In the genomic region with DNA sequence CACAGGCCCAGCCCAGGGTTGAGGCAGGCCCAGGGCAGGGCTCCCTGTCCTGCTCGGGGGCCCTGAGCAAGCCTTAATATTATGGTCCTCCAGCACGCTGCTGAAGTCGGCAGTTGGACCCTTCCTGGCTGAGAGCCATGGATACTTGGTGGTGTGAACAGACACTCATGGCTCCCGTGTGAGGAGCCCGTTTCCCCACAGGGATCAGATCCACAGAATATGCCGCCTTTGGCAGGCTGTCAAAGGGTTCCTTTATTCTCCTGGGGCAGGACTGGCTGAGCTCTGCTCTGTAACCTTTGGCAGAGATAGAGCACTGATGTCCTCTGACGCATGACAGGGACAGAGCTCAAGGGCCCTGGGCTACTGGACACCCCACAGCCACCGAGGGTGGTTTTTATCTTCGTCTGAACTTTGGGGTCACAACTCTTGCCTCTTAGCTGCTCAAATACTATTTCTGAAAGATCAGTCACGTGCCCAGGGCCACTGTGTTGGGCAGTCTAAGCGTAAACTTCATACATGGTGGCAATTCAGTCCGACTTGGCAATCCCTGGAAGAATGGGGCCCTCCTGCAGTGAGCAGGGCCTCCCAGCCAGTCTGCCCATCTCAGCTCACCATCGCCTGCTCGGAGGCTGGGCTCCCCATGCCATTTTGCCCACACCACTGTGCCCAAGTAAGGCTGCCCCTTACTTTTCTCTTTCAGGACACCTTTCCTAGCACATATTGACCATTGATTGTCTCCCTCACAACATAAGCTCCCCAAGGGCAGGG, we compare ENCODE assay signal across 1 cellular context.
A peak's percentile ranks its signal among the peaks of the same experiment; 100 is the strongest.
TF ChIP-seq lines count a peak whose summit lies in the region.

No MANE protein-coding gene starts in this region.

TF ChIP-seq in HepG2, 621 proteins besides CTCF, POLR2A, EP300 and RAD21 (continued from another document and continues in another):
- TF ChIP-seq ATF2 (CRISPR knock-in tag; IDR thresholded peaks at IDR 0.05) (peak; percentile 57; the same call in 1 of the 2 replicates), HMGA1 (CRISPR knock-in tag; conservative IDR thresholded peaks at IDR 0.05) (no peak), ZNF615 (CRISPR knock-in tag; IDR thresholded peaks at IDR 0.05; ENCODE audit: borderline replicate concordance) (0 out of 2 replicates have a peak, but pooled peaks have one; percentile 30), ISL2 (CRISPR knock-in tag; IDR thresholded peaks at IDR 0.05) (peak; percentile 61; the same call in 1 of the 2 replicates), MED8 (CRISPR knock-in tag; IDR thresholded peaks at IDR 0.05; ENCODE audit: insufficient replicate concordance) (no peak), ZMYM2 (CRISPR knock-in tag; IDR thresholded peaks at IDR 0.05) (no peak), ZNF276 (CRISPR knock-in tag; IDR thresholded peaks at IDR 0.05; ENCODE audit: low read depth) (0 out of 2 replicates have a peak, but pooled peaks have one; percentile 23), ADNP (CRISPR knock-in tag; IDR thresholded peaks at IDR 0.05) (no peak), ZBTB7B (CRISPR knock-in tag; IDR thresholded peaks at IDR 0.05) (peak; percentile 67; the same call in 1 of the 2 replicates), NFYC (CRISPR knock-in tag; IDR thresholded peaks at IDR 0.05) (no peak), NFRKB (IDR thresholded peaks at IDR 0.05) (no peak), KAT8 (CRISPR knock-in tag; IDR thresholded peaks at IDR 0.05) (peak; percentile 58), ONECUT2 (CRISPR knock-in tag; IDR thresholded peaks at IDR 0.05) (no peak), ZNF543 (CRISPR knock-in tag; IDR thresholded peaks at IDR 0.05) (no peak), BRF2 (CRISPR knock-in tag; IDR thresholded peaks at IDR 0.05) (0 out of 2 replicates have a peak, but pooled peaks have one; percentile 19), DDIT3 (CRISPR knock-in tag; IDR thresholded peaks at IDR 0.05) (no peak), ZNF280D (CRISPR knock-in tag; IDR thresholded peaks at IDR 0.05) (no peak), RFXANK (CRISPR knock-in tag; IDR thresholded peaks at IDR 0.05) (no peak), ZKSCAN8 (CRISPR knock-in tag; IDR thresholded peaks at IDR 0.05; ENCODE audit: borderline replicate concordance) (no peak), ZNF503 (CRISPR knock-in tag; IDR thresholded peaks at IDR 0.05) (peak; percentile 16; the same call in 1 of the 2 replicates), MEIS1 (CRISPR knock-in tag; IDR thresholded peaks at IDR 0.05; ENCODE audit: borderline replicate concordance) (peak; percentile 83; the same call in 1 of the 2 replicates), ZNF3 (CRISPR knock-in tag; IDR thresholded peaks at IDR 0.05) (no peak), PPARG (CRISPR knock-in tag; conservative IDR thresholded peaks at IDR 0.05) (peak; percentile 99), FIP1L1 (IDR thresholded peaks at IDR 0.05; ENCODE audit: borderline replicate concordance, insufficient read depth, low read depth, low read length) (no peak), NCOA2 (CRISPR knock-in tag; IDR thresholded peaks at IDR 0.05) (peak; percentile 57), ZNF607 (CRISPR knock-in tag; IDR thresholded peaks at IDR 0.05; ENCODE audit: borderline replicate concordance) (no peak), ZNF772 (CRISPR knock-in tag; IDR thresholded peaks at IDR 0.05) (peak; percentile 90), ZNF235 (CRISPR knock-in tag; IDR thresholded peaks at IDR 0.05; ENCODE audit: borderline replicate concordance) (no peak), MBNL3 (CRISPR knock-in tag; conservative IDR thresholded peaks at IDR 0.05) (no peak), LCORL (IDR thresholded peaks at IDR 0.05) (no peak), LCORL (CRISPR knock-in tag; IDR thresholded peaks at IDR 0.05) (peak; percentile 83), ZNF598 (CRISPR knock-in tag; IDR thresholded peaks at IDR 0.05; ENCODE audit: borderline replicate concordance) (peak; percentile 88; the same call in 1 of the 2 replicates), FOXJ3 (CRISPR knock-in tag; IDR thresholded peaks at IDR 0.05; ENCODE audit: borderline replicate concordance) (peak; percentile 76; the same call in 1 of the 2 replicates), PCBP2 (optimal IDR thresholded peaks at IDR 0.05; ENCODE audit: low read depth, low read length, poor library complexity, severe bottlenecking) (no peak), CHD4 (IDR thresholded peaks at IDR 0.05; ENCODE audit: borderline replicate concordance, low read length) (peak; percentile 94; the same call in 1 of the 2 replicates), ERF (CRISPR knock-in tag; IDR thresholded peaks at IDR 0.05) (peak; percentile 40; the same call in 1 of the 2 replicates), SP4 (CRISPR knock-in tag; IDR thresholded peaks at IDR 0.05) (peak; percentile 68), ZNF839 (CRISPR knock-in tag; IDR thresholded peaks at IDR 0.05; ENCODE audit: borderline replicate concordance) (0 out of 2 replicates have a peak, but pooled peaks have one; percentile 64), TBP (CRISPR knock-in tag; IDR thresholded peaks at IDR 0.05) (no peak), KLF9 (CRISPR knock-in tag; IDR thresholded peaks at IDR 0.05; ENCODE audit: low read depth) (no peak), ZSCAN30 (CRISPR knock-in tag; IDR thresholded peaks at IDR 0.05) (no peak), EED (CRISPR knock-in tag; IDR thresholded peaks at IDR 0.05) (0 out of 2 replicates have a peak, but pooled peaks have one; percentile 27)
- TF ChIP-seq, protein P1, sequence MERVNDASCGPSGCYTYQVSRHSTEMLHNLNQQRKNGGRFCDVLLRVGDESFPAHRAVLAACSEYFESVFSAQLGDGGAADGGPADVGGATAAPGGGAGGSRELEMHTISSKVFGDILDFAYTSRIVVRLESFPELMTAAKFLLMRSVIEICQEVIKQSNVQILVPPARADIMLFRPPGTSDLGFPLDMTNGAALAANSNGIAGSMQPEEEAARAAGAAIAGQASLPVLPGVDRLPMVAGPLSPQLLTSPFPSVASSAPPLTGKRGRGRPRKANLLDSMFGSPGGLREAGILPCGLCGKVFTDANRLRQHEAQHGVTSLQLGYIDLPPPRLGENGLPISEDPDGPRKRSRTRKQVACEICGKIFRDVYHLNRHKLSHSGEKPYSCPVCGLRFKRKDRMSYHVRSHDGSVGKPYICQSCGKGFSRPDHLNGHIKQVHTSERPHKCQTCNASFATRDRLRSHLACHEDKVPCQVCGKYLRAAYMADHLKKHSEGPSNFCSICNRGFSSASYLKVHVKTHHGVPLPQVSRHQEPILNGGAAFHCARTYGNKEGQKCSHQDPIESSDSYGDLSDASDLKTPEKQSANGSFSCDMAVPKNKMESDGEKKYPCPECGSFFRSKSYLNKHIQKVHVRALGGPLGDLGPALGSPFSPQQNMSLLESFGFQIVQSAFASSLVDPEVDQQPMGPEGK (CRISPR knock-in tag; IDR thresholded peaks at IDR 0.05), result peak; percentile 74
- TF ChIP-seq, protein P2, sequence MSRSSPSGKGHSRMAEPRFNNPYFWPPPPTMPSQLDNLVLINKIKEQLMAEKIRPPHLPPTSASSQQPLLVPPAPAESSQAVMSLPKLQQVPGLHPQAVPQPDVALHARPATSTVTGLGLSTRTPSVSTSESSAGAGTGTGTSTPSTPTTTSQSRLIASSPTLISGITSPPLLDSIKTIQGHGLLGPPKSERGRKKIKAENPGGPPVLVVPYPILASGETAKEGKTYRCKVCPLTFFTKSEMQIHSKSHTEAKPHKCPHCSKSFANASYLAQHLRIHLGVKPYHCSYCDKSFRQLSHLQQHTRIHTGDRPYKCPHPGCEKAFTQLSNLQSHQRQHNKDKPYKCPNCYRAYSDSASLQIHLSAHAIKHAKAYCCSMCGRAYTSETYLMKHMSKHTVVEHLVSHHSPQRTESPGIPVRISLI (CRISPR knock-in tag; IDR thresholded peaks at IDR 0.05; ENCODE audit: borderline replicate concordance), result no peak; the same call in 1 of the 2 replicates
- TF ChIP-seq, protein P3, sequence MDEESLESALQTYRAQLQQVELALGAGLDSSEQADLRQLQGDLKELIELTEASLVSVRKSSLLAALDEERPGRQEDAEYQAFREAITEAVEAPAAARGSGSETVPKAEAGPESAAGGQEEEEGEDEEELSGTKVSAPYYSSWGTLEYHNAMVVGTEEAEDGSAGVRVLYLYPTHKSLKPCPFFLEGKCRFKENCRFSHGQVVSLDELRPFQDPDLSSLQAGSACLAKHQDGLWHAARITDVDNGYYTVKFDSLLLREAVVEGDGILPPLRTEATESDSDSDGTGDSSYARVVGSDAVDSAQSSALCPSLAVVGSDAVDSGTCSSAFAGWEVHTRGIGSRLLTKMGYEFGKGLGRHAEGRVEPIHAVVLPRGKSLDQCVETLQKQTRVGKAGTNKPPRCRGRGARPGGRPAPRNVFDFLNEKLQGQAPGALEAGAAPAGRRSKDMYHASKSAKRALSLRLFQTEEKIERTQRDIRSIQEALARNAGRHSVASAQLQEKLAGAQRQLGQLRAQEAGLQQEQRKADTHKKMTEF (CRISPR knock-in tag; IDR thresholded peaks at IDR 0.05), result peak; percentile 69; the same call in 1 of the 2 replicates
- TF ChIP-seq, protein P4, sequence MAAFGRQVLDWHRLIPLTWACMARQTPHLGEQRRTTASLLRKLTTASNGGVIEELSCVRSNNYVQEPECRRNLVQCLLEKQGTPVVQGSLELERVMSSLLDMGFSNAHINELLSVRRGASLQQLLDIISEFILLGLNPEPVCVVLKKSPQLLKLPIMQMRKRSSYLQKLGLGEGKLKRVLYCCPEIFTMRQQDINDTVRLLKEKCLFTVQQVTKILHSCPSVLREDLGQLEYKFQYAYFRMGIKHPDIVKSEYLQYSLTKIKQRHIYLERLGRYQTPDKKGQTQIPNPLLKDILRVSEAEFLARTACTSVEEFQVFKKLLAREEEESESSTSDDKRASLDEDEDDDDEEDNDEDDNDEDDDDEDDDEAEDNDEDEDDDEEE (CRISPR knock-in tag; IDR thresholded peaks at IDR 0.05), result 0 out of 2 replicates have a peak, but pooled peaks have one; percentile 58
